ENCODE assay signal across 1 cellular context in the genomic region with DNA sequence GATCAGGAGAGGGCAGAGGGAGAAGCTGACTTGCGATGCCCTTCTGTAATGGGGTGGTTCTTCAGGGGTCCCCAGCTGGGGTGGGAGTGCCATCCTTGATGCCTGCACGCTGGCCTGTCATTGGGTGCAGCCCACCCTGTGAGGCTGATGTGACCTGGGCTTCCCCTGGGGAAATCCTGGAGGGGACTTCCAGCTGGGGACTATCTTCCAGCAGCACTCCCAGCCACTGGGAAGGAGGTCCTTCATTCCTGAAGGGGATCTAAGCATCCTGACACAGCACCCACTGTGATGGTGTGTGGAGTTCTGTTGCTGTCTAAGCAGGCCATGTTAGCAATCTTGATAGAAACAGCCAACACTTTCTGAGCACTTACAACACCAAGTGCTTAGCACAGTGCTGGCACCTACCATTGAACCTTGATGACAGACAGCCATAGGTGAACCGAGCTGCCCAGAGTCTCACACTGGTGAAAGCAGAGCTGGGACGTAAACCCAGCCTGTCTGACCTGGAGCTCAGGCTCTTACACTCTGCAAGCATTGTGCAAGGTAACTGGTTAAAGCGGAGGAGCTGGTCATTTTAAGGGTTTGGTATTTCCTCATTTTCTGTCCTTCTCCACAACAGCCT.
TF ChIP-seq lines count a peak whose summit lies in the region.

No MANE protein-coding gene starts in this region.

TF ChIP-seq in GM23338, 12 proteins besides CTCF, POLR2A, EP300 and RAD21 (continued from another document):
- TF ChIP-seq ZNF462 (CRISPR knock-in tag; IDR thresholded peaks at IDR 0.05) = no peak
- no peak for TF ChIP-seq NANOG (IDR thresholded peaks at IDR 0.05; ENCODE audit: borderline replicate concordance)
- no peak for TF ChIP-seq ETS1 (IDR thresholded peaks at IDR 0.05)
- TF ChIP-seq JUNB (IDR thresholded peaks at IDR 0.05; ENCODE audit: unreplicated experiment) = no peak
- TF ChIP-seq POLR2AphosphoS5 (IDR thresholded peaks at IDR 0.05; ENCODE audit: low read depth) = no peak
- no peak for TF ChIP-seq EZH2 (IDR thresholded peaks at IDR 0.05; ENCODE audit: low read depth, unreplicated experiment)
- TF ChIP-seq ZNF114 (CRISPR knock-in tag; IDR thresholded peaks at IDR 0.05) = no peak
- no peak for TF ChIP-seq STAT1 (IDR thresholded peaks at IDR 0.05; ENCODE audit: unreplicated experiment)
- TF ChIP-seq ZNF331 (CRISPR knock-in tag; IDR thresholded peaks at IDR 0.05; ENCODE audit: low read depth) = no peak
- no peak for TF ChIP-seq REST (IDR thresholded peaks at IDR 0.05; ENCODE audit: unreplicated experiment)
- TF ChIP-seq CREB1 (CRISPR knock-in tag; IDR thresholded peaks at IDR 0.05; ENCODE audit: low read depth) = no peak
